8 cellular contexts compared by ENCODE assay signal in genomic region chr7:44534501-44534900, GRCh38.
A peak's percentile ranks its signal among the peaks of the same experiment; 100 is the strongest.
DNase-seq lines count a peak whose midpoint lies in the region; ATAC-seq and TF ChIP-seq lines count a peak whose summit lies in the region.

No MANE protein-coding gene starts in this region.

- no peaks in the 10 kb centered on the region for H3K36me3 Mint-ChIP-seq in nephron (ENCODE audit: low read depth)

- DNase-seq in AML-193 (lab: John Stamatoyannopoulos, UW) (peak; percentile 30 to 53), NCI-H1092 (lab: John Stamatoyannopoulos, UW) (peak; percentile 8), choroid plexus epithelial cell (ENCODE audit: low read depth) (peak; percentile 41), foreskin melanocyte (no peak)

- peaks cover 8% of the 10 kb centered on the region for H3K27me3 Mint-ChIP-seq in nephron (ENCODE audit: low read depth)

- no peaks in the 10 kb centered on the region for H3K9me3 Mint-ChIP-seq in nephron

- H3K4me3 ChIP-seq in WI38 (ENCODE audit: low read depth, low read length) (no peak overlapping the region), choroid plexus epithelial cell (ENCODE audit: low read depth, low read length) (no peak overlapping the region)

- H3K4me1 Mint-ChIP-seq in nephron, result no peaks in the 10 kb centered on the region

- ATAC-seq in GM18909 (IDR thresholded peaks at IDR 0.05; ENCODE audit: poor library complexity, unreplicated experiment), result peak; percentile 62
- no peak for ATAC-seq in GM21825 (IDR thresholded peaks at IDR 0.05; ENCODE audit: unreplicated experiment)

- no peak overlapping the region for H3K4me3 Mint-ChIP-seq in nephron

- peak; percentile 52 for TF ChIP-seq CTCF in WI38 (IDR thresholded peaks at IDR 0.05; ENCODE audit: low read depth, low read length)
- peak; percentile 70 for TF ChIP-seq CTCF in choroid plexus epithelial cell (conservative IDR thresholded peaks at IDR 0.05; ENCODE audit: low read depth, low read length)
- peak; percentile 25 to 42 (median 38) for TF ChIP-seq CTCF in nephron (IDR thresholded peaks at IDR 0.05; ENCODE audit: unreplicated experiment in 3 of 3)

- no peak overlapping the region for H3K27ac Mint-ChIP-seq in nephron
